ENCODE assay signal across 8 cellular contexts in genomic region chr17:45149669-45150603, GRCh38. TPM values are rescaled to one million over a fixed set of nuclear protein-coding genes. Genes with fewer than 3 reads are reported as not detected.
A peak's percentile ranks its signal among the peaks of the same experiment; 100 is the strongest.
DNase-seq lines count a peak whose midpoint lies in the region; ATAC-seq and TF ChIP-seq lines count a peak whose summit lies in the region.

No MANE protein-coding gene starts in this region.

- H3K27ac ChIP-seq in BLaER1 (peak overlapping the region; percentile 79), rectal smooth muscle tissue (ENCODE audit: low read depth, low read length) (peak overlapping the region; percentile 98)

- H3K27me3 ChIP-seq in BLaER1 (no peaks in the 10 kb centered on the region), H7 (ENCODE audit: control insufficient read depth, insufficient read depth, low read length) (no peaks in the 10 kb centered on the region), rectal smooth muscle tissue (ENCODE audit: control insufficient read depth, insufficient read depth, low read length) (no peaks in the 10 kb centered on the region)

- H3K4me3 ChIP-seq in BLaER1 (peak overlapping the region; percentile 83), H7 (ENCODE audit: insufficient read depth, low read depth, low read length) (peak overlapping the region; percentile 92), rectal smooth muscle tissue (ENCODE audit: low read length) (peak overlapping the region; percentile 96)

- no peak for ATAC-seq in HG02623 (IDR thresholded peaks at IDR 0.05; ENCODE audit: unreplicated experiment)

- TF ChIP-seq CTCF in GM13977 (IDR thresholded peaks at IDR 0.05; ENCODE audit: extremely low read depth, insufficient read depth, missing control alignments) = no peak

- peak; percentile 63 for DNase-seq in H7
- DNase-seq in RPMI8226 = peak; percentile 66
- DNase-seq in astrocyte of the hippocampus (ENCODE audit: low read depth, low spot score) = peak; percentile 71
- DNase-seq in hypothalamus (lab: John Stamatoyannopoulos, UW) = peak in 42 of 51 donors; percentile 35 to 84 (median 58)
- DNase-seq in GM13977 (ENCODE audit: low spot score) = no peak

- H3K9me3 ChIP-seq in BLaER1 = no peaks in the 10 kb centered on the region

- H4K20me1 ChIP-seq in BLaER1 = peaks cover 34% of the 10 kb centered on the region

- H3K9ac ChIP-seq in BLaER1 (peak overlapping the region; percentile 85), rectal smooth muscle tissue (ENCODE audit: low read length) (peak overlapping the region; percentile 81)

- no peaks in the 10 kb centered on the region for H3K36me3 ChIP-seq in BLaER1
- H3K36me3 ChIP-seq in H7 (replicated peaks; ENCODE audit: control insufficient read depth, insufficient read depth, low read length) = no peaks in the 10 kb centered on the region
- H3K36me3 ChIP-seq in rectal smooth muscle tissue (ENCODE audit: control insufficient read depth, insufficient read depth, low read length) = no peaks in the 10 kb centered on the region

- peak overlapping the region; percentile 95 for H3K4me2 ChIP-seq in BLaER1

- H3K4me1 ChIP-seq in BLaER1 (peaks cover 40% of the 10 kb centered on the region), rectal smooth muscle tissue (ENCODE audit: control insufficient read depth, insufficient read depth, low read length) (peaks cover 13% of the 10 kb centered on the region)

- in situ Hi-C loops in GM13977 (cut with MboI; ENCODE audit: low pct_unique_long_range_greater_than_20kb, low sequenced_read_pairs, unreplicated experiment) = no loop called here

RNA-seq across cellular contexts. Expression of gene HEXIM1, which starts 1.7 kb away (rescaled TPM):
- 4.1 and 4.6 TPM in 2 replicates for total RNA-seq in H7 (2014; rRNA removed; shearing (Covaris generic))

RNA-seq across cellular contexts. Expression of gene HEXIM2, which starts 11.7 kb away (rescaled TPM):
- total RNA-seq in H7 (2014; rRNA removed; shearing (Covaris generic)) = 11.5 and 11.9 TPM in 2 replicates

RNA-seq across cellular contexts. Expression of gene ACBD4, which starts 14.4 kb away (rescaled TPM):
- 1.5 and 6.0 TPM in 2 replicates for total RNA-seq in H7 (2014; rRNA removed; shearing (Covaris generic))

RNA-seq across cellular contexts. Expression of gene PLCD3, which starts 17.6 kb away (rescaled TPM):
- total RNA-seq in H7 (2014; rRNA removed; shearing (Covaris generic)) = 24.1 and 28.6 TPM in 2 replicates
